ENCODE assay signal across 8 cellular contexts in genomic region chr12:3275171-3276041, GRCh38.
DNase-seq lines count a peak whose midpoint lies in the region; ATAC-seq lines count a peak whose summit lies in the region.

No MANE protein-coding gene starts in this region.

- no peak for ATAC-seq in GM19351 (IDR thresholded peaks at IDR 0.05; ENCODE audit: unreplicated experiment)

- DNase-seq in AG08395 (ENCODE audit: low spot score), result peak; percentile 88
- peak; percentile 83 for DNase-seq in GM19240 (ENCODE audit: insufficient read length, low spot score)
- peak; percentile 56 for DNase-seq in NCI-H1694 treated with DMSO at 0.1 percent for 48 hours (lab: John Stamatoyannopoulos, UW)
- DNase-seq in activated CD4-positive, alpha-beta T cell treated with anti-CD3 and anti-CD28 coated beads for 24 hours (ENCODE audit: low read depth in 2 of 2), result peak; percentile 45 to 68
- DNase-seq in central memory CD4-positive, alpha-beta T cell, result peak; percentile 50
- DNase-seq in left kidney (ENCODE audit: low read depth, low spot score), result peak; percentile 81
- peak; percentile 72 for DNase-seq in stimulated activated CD4-positive, alpha-beta T cell treated with anti-CD3 and anti-CD28 coated beads, Interleukin-4, amount 100 ng/mL, for 24 hours
